Comparison of ENCODE assay signal across 9 cellular contexts in the genomic region with DNA sequence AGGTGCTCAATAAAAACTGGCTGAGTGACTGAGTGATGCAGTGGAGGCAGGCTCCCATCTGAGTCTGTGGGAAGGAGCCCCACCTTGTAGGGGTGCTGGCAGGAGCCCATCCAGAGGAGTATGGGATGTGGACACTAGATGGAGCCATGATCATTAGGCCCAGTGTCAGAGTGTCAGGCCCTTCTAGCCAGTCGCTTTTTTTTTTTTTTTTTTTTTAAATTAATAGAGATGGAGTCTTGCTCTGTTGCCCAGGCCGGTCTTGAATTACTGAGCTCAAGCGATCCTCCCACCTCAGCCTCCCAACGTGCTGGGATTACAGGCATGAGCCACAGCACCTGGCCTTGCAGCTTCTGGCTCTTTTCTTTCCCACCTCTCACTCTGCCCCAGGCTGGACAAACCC. TPM values are rescaled to one million over a fixed set of nuclear protein-coding genes. Genes with fewer than 3 reads are reported as not detected.
DNase-seq lines count a peak whose midpoint lies in the region; ATAC-seq and TF ChIP-seq lines count a peak whose summit lies in the region.
"Had no signal": no experiment of that assay in that cellular context is flagged by ENCODE, and none has a peak within 500 bp of the region (broad histone marks: within the 10 kb centered on the region; RNA-seq: fewer than 3 reads in every experiment).

No MANE protein-coding gene starts in this region.

- H3K9ac ChIP-seq in Loucy (ENCODE audit: low read depth, low read length, poor library complexity, severe bottlenecking), result no peak overlapping the region

- no peaks in the 10 kb centered on the region for H3K9me2 ChIP-seq in DOHH2 (replicated peaks; ENCODE audit: control insufficient read depth, low read length)
- no peaks in the 10 kb centered on the region for H3K9me2 ChIP-seq in Loucy (replicated peaks; ENCODE audit: low read depth, low read length)

- DNase-seq in SJCRH30 (peak; percentile 61 to 84), head of caudate nucleus (peak in 41 of 42 donors; percentile 35 to 89 (median 70)), prostate gland (ENCODE audit: low spot score) (peak; percentile 63)
- DNase-seq in activated naive CD8-positive, alpha-beta T cell treated with anti-CD3 and anti-CD28 coated beads, Interleukin-2, amount 10 ng/mL, durations not matched to agents 7 days and 5 days, result peak; percentile 51

- peak overlapping the region; percentile 14 for H3K4me2 ChIP-seq in DOHH2 (ENCODE audit: low read length)
- H3K4me2 ChIP-seq in Loucy (ENCODE audit: low read depth, low read length, poor library complexity, severe bottlenecking), result no peak overlapping the region

- H2AFZ ChIP-seq in Loucy (ENCODE audit: low read length), result no peak overlapping the region

- no peaks in the 10 kb centered on the region for H3K9me3 ChIP-seq in DOHH2 (ENCODE audit: control insufficient read depth, insufficient read depth, low read length)
- H3K9me3 ChIP-seq in Loucy (ENCODE audit: insufficient read depth, low read depth, low read length), result no peaks in the 10 kb centered on the region
- no peaks in the 10 kb centered on the region for H3K9me3 ChIP-seq in SJCRH30 (replicated peaks)
- H3K9me3 ChIP-seq in prostate gland, result no peaks in the 10 kb centered on the region

- no peak overlapping the region for H3K27ac Mint-ChIP-seq in activated naive CD8-positive, alpha-beta T cell treated with anti-CD3 and anti-CD28 coated beads, Interleukin-2, amount 10 ng/mL, durations not matched to agents 7 days and 5 days
- H3K27ac Mint-ChIP-seq: activated naive CD4-positive, alpha-beta T cell treated with anti-CD3 and anti-CD28 coated beads, Interleukin-2, amount 50 U/mL, for 24 hours had no signal

- 9% methylated on average over 4 of the region's 4 CpGs for WGBS in prostate gland

- peaks cover 13% of the 10 kb centered on the region for H3K4me1 Mint-ChIP-seq in activated naive CD8-positive, alpha-beta T cell treated with anti-CD3 and anti-CD28 coated beads, Interleukin-2, amount 10 ng/mL, durations not matched to agents 7 days and 5 days

- intact Hi-C loops in head of caudate nucleus (cut with DNase I) (loop anchor here (10.0 kb wide), 2 partner anchors 158 to 228 kb away; a partner anchor contains a TSS), prostate gland (cut with DNase I) (loop anchor here (10.0 kb wide), 2 partner anchors 118 to 228 kb away; a partner anchor contains a TSS)

- no peaks in the 10 kb centered on the region for H3K27me3 Mint-ChIP-seq in activated naive CD8-positive, alpha-beta T cell treated with anti-CD3 and anti-CD28 coated beads, Interleukin-2, amount 10 ng/mL, durations not matched to agents 7 days and 5 days
- H3K27me3 Mint-ChIP-seq: activated naive CD4-positive, alpha-beta T cell treated with anti-CD3 and anti-CD28 coated beads, Interleukin-2, amount 50 U/mL, for 24 hours had no signal

- peak; percentile 64 for TF ChIP-seq CTCF in DOHH2 (IDR thresholded peaks at IDR 0.05; ENCODE audit: low read depth, low read length, poor library complexity, severe bottlenecking)
- peak; percentile 71 for TF ChIP-seq CTCF in Loucy (conservative IDR thresholded peaks at IDR 0.05; ENCODE audit: low read length)
- peak; percentile 24 to 65 (median 50) for TF ChIP-seq CTCF in prostate gland (IDR thresholded peaks at IDR 0.05)

- H3F3A ChIP-seq in DOHH2 (ENCODE audit: control insufficient read depth, insufficient read depth) (peaks cover 11% of the 10 kb centered on the region), Loucy (ENCODE audit: low read depth) (no peaks in the 10 kb centered on the region)

- H3K4me3 Mint-ChIP-seq in activated naive CD8-positive, alpha-beta T cell treated with anti-CD3 and anti-CD28 coated beads, Interleukin-2, amount 10 ng/mL, durations not matched to agents 7 days and 5 days, result no peak overlapping the region
- H3K4me3 Mint-ChIP-seq: activated naive CD4-positive, alpha-beta T cell treated with anti-CD3 and anti-CD28 coated beads, Interleukin-2, amount 50 U/mL, for 24 hours had no signal

- H3K4me1 ChIP-seq in DOHH2 (ENCODE audit: control insufficient read depth, low read length), result peaks cover 33% of the 10 kb centered on the region
- peaks cover 3% of the 10 kb centered on the region for H3K4me1 ChIP-seq in Loucy (ENCODE audit: insufficient read depth, low read length, poor library complexity, severe bottlenecking)
- H3K4me1 ChIP-seq in SJCRH30, result peaks cover 29% of the 10 kb centered on the region
- no peaks in the 10 kb centered on the region for H3K4me1 ChIP-seq in prostate gland (replicated peaks)

- no peaks in the 10 kb centered on the region for H4K20me1 ChIP-seq in DOHH2 (ENCODE audit: control insufficient read depth, insufficient read depth, low read depth, low read length)
- no peaks in the 10 kb centered on the region for H4K20me1 ChIP-seq in Loucy (ENCODE audit: insufficient read depth, low read length, poor library complexity, severe bottlenecking)

- TF ChIP-seq POLR2A in prostate gland (IDR thresholded peaks at IDR 0.05), result no peak

- H3K36me3 Mint-ChIP-seq in activated naive CD8-positive, alpha-beta T cell treated with anti-CD3 and anti-CD28 coated beads, Interleukin-2, amount 10 ng/mL, durations not matched to agents 7 days and 5 days, result peaks cover 4% of the 10 kb centered on the region

- H3K36me3 ChIP-seq in DOHH2 (ENCODE audit: control insufficient read depth, low read length), result peaks cover 40% of the 10 kb centered on the region
- H3K36me3 ChIP-seq in Loucy (ENCODE audit: insufficient read depth, low read length), result peaks cover 1% of the 10 kb centered on the region; the same call in 1 of the 2 replicates
- H3K36me3 ChIP-seq in SJCRH30, result peaks cover under 1% of the 10 kb centered on the region; the same call in 1 of the 2 replicates
- peaks cover 0 to under 1% of the 10 kb centered on the region in 2 donors for H3K36me3 ChIP-seq in prostate gland

- H3K27ac ChIP-seq in DOHH2 (ENCODE audit: low read depth, low read length) (peak overlapping the region; percentile 47; the same call in 1 of the 2 replicates), SJCRH30 (no peak overlapping the region), prostate gland (no peak overlapping the region)

- peak; percentile 88 for ATAC-seq in GM21619 (IDR thresholded peaks at IDR 0.05; ENCODE audit: unreplicated experiment)
- peak; percentile 92 for ATAC-seq in activated naive CD8-positive, alpha-beta T cell treated with anti-CD3 and anti-CD28 coated beads, Interleukin-2, amount 10 ng/mL, durations not matched to agents 7 days and 5 days (ENCODE audit: low read depth)
- ATAC-seq in HG02840 (IDR thresholded peaks at IDR 0.05; ENCODE audit: low FRiP score, unreplicated experiment), result no peak

- POLR2A ChIA-PET in activated naive CD8-positive, alpha-beta T cell treated with anti-CD3 and anti-CD28 coated beads, Interleukin-2, amount 10 ng/mL, durations not matched to agents 7 days and 5 days (lab: Charles Lee), result interaction anchor here (0.6 to 1.5 kb wide), 8 partner anchors 11 to 209 kb away, joined by 3 to 12 read pairs (median 4); a partner anchor contains a TSS

- H3K27me3 ChIP-seq in DOHH2 (ENCODE audit: control insufficient read depth, low read length), result no peaks in the 10 kb centered on the region
- H3K27me3 ChIP-seq in Loucy (ENCODE audit: insufficient read depth, low read length, poor library complexity, severe bottlenecking), result no peaks in the 10 kb centered on the region
- H3K27me3 ChIP-seq in SJCRH30, result no peaks in the 10 kb centered on the region
- no peaks in the 10 kb centered on the region for H3K27me3 ChIP-seq in prostate gland (replicated peaks; ENCODE audit: insufficient read depth)

- H3K79me2 ChIP-seq in DOHH2 (ENCODE audit: control insufficient read depth, low read length) (peaks cover 3% of the 10 kb centered on the region), Loucy (ENCODE audit: insufficient read depth, low read length) (no peaks in the 10 kb centered on the region)

- H3K4me3 ChIP-seq in DOHH2 (ENCODE audit: low read length), result no peak overlapping the region
- no peak overlapping the region for H3K4me3 ChIP-seq in Loucy (ENCODE audit: low read length, poor library complexity, severe bottlenecking)
- H3K4me3 ChIP-seq in SJCRH30, result no peak overlapping the region
- no peak overlapping the region for H3K4me3 ChIP-seq in prostate gland

- no peaks in the 10 kb centered on the region for H3K9me3 Mint-ChIP-seq in activated naive CD8-positive, alpha-beta T cell treated with anti-CD3 and anti-CD28 coated beads, Interleukin-2, amount 10 ng/mL, durations not matched to agents 7 days and 5 days
- H3K9me3 Mint-ChIP-seq: activated naive CD4-positive, alpha-beta T cell treated with anti-CD3 and anti-CD28 coated beads, Interleukin-2, amount 50 U/mL, for 24 hours had no signal

RNA-seq across cellular contexts. Expression of a gene that starts 11.5 kb away (rescaled TPM):
- total RNA-seq in SJCRH30 (2014; rRNA removed; shearing (Covaris generic)), result 20.2 and 22.0 TPM in 2 replicates
- total RNA-seq in activated naive CD8-positive, alpha-beta T cell treated with anti-CD3 and anti-CD28 coated beads, Interleukin-2, amount 10 ng/mL, durations not matched to agents 7 days and 5 days, result 10 to 100 TPM; 18.5 to 21.5 TPM
- total RNA-seq in prostate gland, result 10 to 100 TPM; 29.0 to 39.7 TPM

RNA-seq across cellular contexts. Expression of a gene that starts 11.7 kb away (rescaled TPM):
- 43.7 and 47.6 TPM in 2 replicates for total RNA-seq in SJCRH30 (2014; rRNA removed; shearing (Covaris generic))
- total RNA-seq in activated naive CD8-positive, alpha-beta T cell treated with anti-CD3 and anti-CD28 coated beads, Interleukin-2, amount 10 ng/mL, durations not matched to agents 7 days and 5 days, result 10 to 100 TPM; 70.1 to 74.2 TPM
- 100 to 1,000 TPM in 1 of 2 donors, 10 to 100 TPM in 1; 66.3 to 119 TPM for total RNA-seq in prostate gland

RNA-seq across cellular contexts. Expression of a gene that starts 24.3 kb away (rescaled TPM):
- 14.3 and 18.4 TPM in 2 replicates for total RNA-seq in SJCRH30 (2014; rRNA removed; shearing (Covaris generic))
- total RNA-seq in activated naive CD8-positive, alpha-beta T cell treated with anti-CD3 and anti-CD28 coated beads, Interleukin-2, amount 10 ng/mL, durations not matched to agents 7 days and 5 days, result 10 to 100 TPM; 29.9 to 32.0 TPM
- total RNA-seq in prostate gland, result 10 to 100 TPM; 52.6 to 65.3 TPM

RNA-seq across cellular contexts. Expression of a gene that starts 47.5 kb away (rescaled TPM):
- total RNA-seq in SJCRH30 (2014; rRNA removed; shearing (Covaris generic)), result not detected in 2 replicates
- total RNA-seq in activated naive CD8-positive, alpha-beta T cell treated with anti-CD3 and anti-CD28 coated beads, Interleukin-2, amount 10 ng/mL, durations not matched to agents 7 days and 5 days, result under 1 TPM; 0.55 to 0.65 TPM
- total RNA-seq in prostate gland, result under 1 TPM in 1 of 2 donors, not detected in 1; 0.57 TPM
